1 cellular context compared by ENCODE assay signal in genomic region chr11:15519124-15519791, GRCh38.
TF ChIP-seq lines count a peak whose summit lies in the region.

No MANE protein-coding gene starts in this region.

TF ChIP-seq in SK-N-SH, 30 proteins besides CTCF, POLR2A, EP300 and RAD21 (continued from another document):
- no peak for TF ChIP-seq REST (IDR thresholded peaks at IDR 0.05; ENCODE audit: low read depth, low read length)
- TF ChIP-seq PBX3 (IDR thresholded peaks at IDR 0.05): no peak
- TF ChIP-seq CHD2 (IDR thresholded peaks at IDR 0.05; ENCODE audit: low read length, partially characterized antibody): no peak
- TF ChIP-seq POLR2AphosphoS5 (IDR thresholded peaks at IDR 0.05; ENCODE audit: low read depth, low read length): no peak
- no peak for TF ChIP-seq FOXM1 (IDR thresholded peaks at IDR 0.05; ENCODE audit: low read depth)
- TF ChIP-seq NFIC (IDR thresholded peaks at IDR 0.05; ENCODE audit: borderline replicate concordance): no peak
